Comparison of ENCODE assay signal across 19 cellular contexts in genomic region chr4:168741281-168742173, GRCh38.
DNase-seq lines count a peak whose midpoint lies in the region; ATAC-seq and TF ChIP-seq lines count a peak whose summit lies in the region.
"Had no signal": no experiment of that assay in that cellular context is flagged by ENCODE, and none has a peak within 500 bp of the region (broad histone marks: within the 10 kb centered on the region; RNA-seq: fewer than 3 reads in every experiment).

No MANE protein-coding gene starts in this region.

- H3K4me1 ChIP-seq in spleen, result peaks cover 0 to 18% (median 3%) of the 10 kb centered on the region in 6 donors
- H3K4me1 ChIP-seq: BE2C, prostate gland had no signal

- H3K4me3 ChIP-seq in spleen, result no peak overlapping the region
- H3K4me3 ChIP-seq: prostate gland had no signal

- WGBS in spleen, 5 donors, result 65 to 75% (median 72%) methylated on average over 11 of the region's 11 CpGs

- TF ChIP-seq CTCF in spleen (IDR thresholded peaks at IDR 0.05 in 8 of 11, conservative IDR thresholded peaks at IDR 0.05 in 3 of 11), result no peak

- peak; percentile 65 for ATAC-seq in GM19463 (IDR thresholded peaks at IDR 0.05; ENCODE audit: unreplicated experiment)
- ATAC-seq in left lobe of liver, result peak; percentile 41
- ATAC-seq in HG02884 (IDR thresholded peaks at IDR 0.05; ENCODE audit: unreplicated experiment), result no peak
- ATAC-seq in HG03460 (IDR thresholded peaks at IDR 0.05; ENCODE audit: unreplicated experiment), result no peak
- ATAC-seq: esophagus mucosa, Panc1 had no signal

- intact Hi-C loops in spleen (cut with DNase I; ENCODE audit: low total_unique reads), result no loop called here
- intact Hi-C loops in posterior vena cava (cut with DNase I), result no loop called here

- DNase-seq in OCI-M1 (lab: John Stamatoyannopoulos, UW) (peak; percentile 50), left lobe of liver (ENCODE audit: low spot score) (no peak), spleen (no peak), posterior vena cava (ENCODE audit: low spot score) (no peak), SW480 (ENCODE audit: low spot score) (no peak)
- DNase-seq: activated CD4-positive, alpha-beta T cell treated with anti-CD3 and anti-CD28 coated beads for 1 hour; activated naive CD4-positive, alpha-beta T cell treated with anti-CD3 and anti-CD28 coated beads for 36 hours; BE2C; DMS 273 treated with DMSO at 0.1 percent for 48 hours; kidney; NCI-H187 treated with DMSO at 0.1 percent for 48 hours; NCI-H510A treated with DMSO at 0.1 percent for 48 hours; stimulated activated CD4-positive, alpha-beta T cell treated with anti-CD3 and anti-CD28 coated beads, Interleukin-15, amount 100 ng/mL, for 24 hours had no signal

- H3K27me3 ChIP-seq in spleen (replicated peaks in 1 of 7), result no peaks in the 10 kb centered on the region
- H3K27me3 ChIP-seq: BE2C had no signal

- no peak for TF ChIP-seq POLR2A in spleen (IDR thresholded peaks at IDR 0.05)

- no peaks in the 10 kb centered on the region for H3K9me3 ChIP-seq in spleen
- H3K9me3 ChIP-seq: BE2C, prostate gland had no signal

- no peaks in the 10 kb centered on the region for H3K36me3 ChIP-seq in spleen
- H3K36me3 ChIP-seq: BE2C, prostate gland had no signal

- peak overlapping the region in 7 of 8 donors; percentile 11 to 65 (median 55) for H3K27ac ChIP-seq in spleen
- H3K27ac ChIP-seq: prostate gland had no signal

Comparison
In these comparisons a context has a peak if more than half of its experiments do, and no peak if none do; other contexts are left out.
1. ATAC-seq: peak in GM19463 (single experiment) and left lobe of liver (single experiment); none in HG02884 (single experiment) and HG03460 (single experiment).